ENCODE assay signal across 11 cellular contexts in the genomic region with DNA sequence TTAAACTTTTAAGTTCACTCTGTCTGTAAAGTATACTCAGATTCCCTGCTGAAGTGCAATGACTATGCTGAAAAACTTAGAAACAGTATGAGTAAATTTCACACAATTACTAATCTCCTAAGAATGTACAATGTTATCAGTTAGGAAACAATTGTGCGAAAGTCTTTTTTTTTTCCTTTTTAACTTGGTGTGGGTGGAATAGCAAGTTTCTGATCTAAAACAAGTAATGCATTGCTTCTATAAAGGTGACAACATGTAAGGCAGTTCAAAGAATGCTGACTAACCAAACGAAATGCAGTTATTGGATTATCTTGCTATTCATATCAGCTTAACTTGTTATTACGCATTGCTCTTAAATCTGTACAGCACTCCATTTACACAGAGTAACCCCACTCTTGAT. TPM values are rescaled to one million over a fixed set of nuclear protein-coding genes. Genes with fewer than 3 reads are reported as not detected.
DNase-seq lines count a peak whose midpoint lies in the region; ATAC-seq and TF ChIP-seq lines count a peak whose summit lies in the region.
"Had no signal": no experiment of that assay in that cellular context is flagged by ENCODE, and none has a peak within 500 bp of the region (broad histone marks: within the 10 kb centered on the region; RNA-seq: fewer than 3 reads in every experiment).

No MANE protein-coding gene starts in this region.

- no peak for DNase-seq in natural killer cell treated with Interleukin-12 subunit alpha and Interleukin-12 subunit beta and Interleukin-15 and Interleukin-18, amount 100 ng/mL, for 72 hours (ENCODE audit: low spot score)
- DNase-seq in natural killer cell: no peak
- DNase-seq in activated naive CD8-positive, alpha-beta T cell treated with anti-CD3 and anti-CD28 coated beads for 36 hours: no peak
- DNase-seq in glomerular endothelial cell (ENCODE audit: extremely low read depth, low read depth, low spot score): peak; percentile 47
- no peak for DNase-seq in C1 segment of cervical spinal cord (lab: John Stamatoyannopoulos, UW)
- DNase-seq in Right ventricle myocardium inferior (ENCODE audit: missing footprints): no peak
- no peak for DNase-seq in activated effector memory CD4-positive, alpha-beta T cell treated with Interleukin-2 at 50 U/mL for 16 hours
- DNase-seq: activated CD4-positive, alpha-beta T cell treated with anti-CD3 and anti-CD28 coated beads, Interleukin-2, amount 50 U/mL, for 1 hour; SIG-M5 had no signal

- H3K4me1 Mint-ChIP-seq in natural killer cell treated with Interleukin-12 subunit alpha and Interleukin-12 subunit beta and Interleukin-15 and Interleukin-18, amount 100 ng/mL, for 72 hours (ENCODE audit: low read depth in 2 of 2): peaks cover 20 to 25% of the 10 kb centered on the region in 2 donors
- H3K4me1 Mint-ChIP-seq in natural killer cell: peaks cover 4 to 9% of the 10 kb centered on the region in 2 donors
- peaks cover 13% of the 10 kb centered on the region for H3K4me1 Mint-ChIP-seq in activated naive CD8-positive, alpha-beta T cell treated with anti-CD3 and anti-CD28 coated beads for 36 hours

- H3K36me3 Mint-ChIP-seq in natural killer cell treated with Interleukin-12 subunit alpha and Interleukin-12 subunit beta and Interleukin-15 and Interleukin-18, amount 100 ng/mL, for 72 hours: peaks cover 26% of the 10 kb centered on the region
- peaks cover 10% of the 10 kb centered on the region for H3K36me3 Mint-ChIP-seq in natural killer cell
- H3K36me3 Mint-ChIP-seq in activated naive CD8-positive, alpha-beta T cell treated with anti-CD3 and anti-CD28 coated beads for 36 hours: peaks cover 43% of the 10 kb centered on the region

- no peaks in the 10 kb centered on the region for H3K9me3 Mint-ChIP-seq in natural killer cell treated with Interleukin-12 subunit alpha and Interleukin-12 subunit beta and Interleukin-15 and Interleukin-18, amount 100 ng/mL, for 72 hours
- H3K9me3 Mint-ChIP-seq in natural killer cell: no peaks in the 10 kb centered on the region
- peaks cover 6% of the 10 kb centered on the region for H3K9me3 Mint-ChIP-seq in activated naive CD8-positive, alpha-beta T cell treated with anti-CD3 and anti-CD28 coated beads for 36 hours
- H3K9me3 Mint-ChIP-seq: central memory CD8-positive, alpha-beta T cell had no signal

- H3K27me3 Mint-ChIP-seq in natural killer cell treated with Interleukin-12 subunit alpha and Interleukin-12 subunit beta and Interleukin-15 and Interleukin-18, amount 100 ng/mL, for 72 hours: no peaks in the 10 kb centered on the region
- no peaks in the 10 kb centered on the region for H3K27me3 Mint-ChIP-seq in natural killer cell (ENCODE audit: low read depth in 2 of 2)
- H3K27me3 Mint-ChIP-seq in activated naive CD8-positive, alpha-beta T cell treated with anti-CD3 and anti-CD28 coated beads for 36 hours: no peaks in the 10 kb centered on the region
- H3K27me3 Mint-ChIP-seq: central memory CD8-positive, alpha-beta T cell had no signal

- TF ChIP-seq CTCF in natural killer cell (IDR thresholded peaks at IDR 0.05): no peak

- H3K27ac Mint-ChIP-seq in natural killer cell treated with Interleukin-12 subunit alpha and Interleukin-12 subunit beta and Interleukin-15 and Interleukin-18, amount 100 ng/mL, for 72 hours: peak overlapping the region; percentile 16 to 71
- H3K27ac Mint-ChIP-seq in natural killer cell: no peak overlapping the region
- peak overlapping the region; percentile 58 for H3K27ac Mint-ChIP-seq in activated naive CD8-positive, alpha-beta T cell treated with anti-CD3 and anti-CD28 coated beads for 36 hours

- H3K4me3 Mint-ChIP-seq in natural killer cell treated with Interleukin-12 subunit alpha and Interleukin-12 subunit beta and Interleukin-15 and Interleukin-18, amount 100 ng/mL, for 72 hours: peak overlapping the region; percentile 50
- H3K4me3 Mint-ChIP-seq in natural killer cell: no peak overlapping the region
- no peak overlapping the region for H3K4me3 Mint-ChIP-seq in activated naive CD8-positive, alpha-beta T cell treated with anti-CD3 and anti-CD28 coated beads for 36 hours
- H3K4me3 Mint-ChIP-seq: central memory CD8-positive, alpha-beta T cell had no signal

- intact Hi-C loops in natural killer cell (cut with micrococcal nuclease): no loop called here
- intact Hi-C loops in Right ventricle myocardium inferior (cut with DNase I): no loop called here

- ATAC-seq in natural killer cell treated with Interleukin-12 subunit alpha and Interleukin-12 subunit beta and Interleukin-15 and Interleukin-18, amount 100 ng/mL, for 72 hours: peak in 1 of 2 donors; percentile 69
- ATAC-seq in natural killer cell (no peak), Right ventricle myocardium inferior (no peak), HG03439 (IDR thresholded peaks at IDR 0.05; ENCODE audit: unreplicated experiment) (no peak)

RNA-seq across cellular contexts. Expression of a gene that starts 19.3 kb away (rescaled TPM):
- 1 to 10 TPM; 2.7 to 4.7 TPM for total RNA-seq in natural killer cell treated with Interleukin-12 subunit alpha and Interleukin-12 subunit beta and Interleukin-15 and Interleukin-18, amount 100 ng/mL, for 72 hours
- 1 to 10 TPM in 1 of 3 donors, under 1 TPM in 2; 0.25 to 1.4 (median 0.61) TPM for total RNA-seq in natural killer cell
- 1 to 10 TPM; 1.8 to 1.9 TPM for total RNA-seq in activated naive CD8-positive, alpha-beta T cell treated with anti-CD3 and anti-CD28 coated beads for 36 hours
- 1.4 and 1.9 TPM in 2 replicates for total RNA-seq in glomerular endothelial cell
- 0.19 TPM for total RNA-seq in Right ventricle myocardium inferior

Comparison
In these comparisons a context has a peak if more than half of its experiments do, and no peak if none do; other contexts are left out.
1. H3K27ac Mint-ChIP-seq: peak in natural killer cell treated with Interleukin-12 subunit alpha and Interleukin-12 subunit beta and Interleukin-15 and Interleukin-18, amount 100 ng/mL, for 72 hours (2 of 2) and activated naive CD8-positive, alpha-beta T cell treated with anti-CD3 and anti-CD28 coated beads for 36 hours (single experiment); none in natural killer cell (0 of 2).